In genomic region chr4:147824316-147824715, GRCh38 we compare ENCODE assay signal across 21 cellular contexts.
A peak's percentile ranks its signal among the peaks of the same experiment; 100 is the strongest.
DNase-seq lines count a peak whose midpoint lies in the region; ATAC-seq, FAIRE-seq and TF ChIP-seq lines count a peak whose summit lies in the region.
"Had no signal": no experiment of that assay in that cellular context is flagged by ENCODE, and none has a peak within 500 bp of the region (broad histone marks: within the 10 kb centered on the region; RNA-seq: fewer than 3 reads in every experiment).

No MANE protein-coding gene starts in this region.

- peak overlapping the region; percentile 87 to 92 for H3K27ac ChIP-seq in right atrium auricular region
- H3K27ac ChIP-seq in heart right ventricle: peak overlapping the region in 4 of 10 donors; percentile 66 to 93 (median 86)
- H3K27ac ChIP-seq in tibial artery: peak overlapping the region; percentile 81 to 86

- H3K9me3 Mint-ChIP-seq in chondrocyte (ENCODE audit: low read depth): no peaks in the 10 kb centered on the region
- H3K9me3 Mint-ChIP-seq in immature natural killer cell: no peaks in the 10 kb centered on the region

- no peak overlapping the region for H3K4me3 ChIP-seq in right atrium auricular region
- H3K4me3 ChIP-seq in heart right ventricle: no peak overlapping the region
- H3K4me3 ChIP-seq in tibial artery: no peak overlapping the region

- no peak for DNase-seq in right atrium auricular region (ENCODE audit: low spot score)
- DNase-seq in heart right ventricle: no peak
- DNase-seq in chondrocyte (ENCODE audit: low spot score): no peak
- DNase-seq in immature natural killer cell: no peak
- no peak for DNase-seq in tibial artery
- DNase-seq in RCC 7860 (ENCODE audit: low spot score): no peak
- no peak for DNase-seq in NCI-H1436 treated with DMSO at 0.1 percent for 48 hours (lab: John Stamatoyannopoulos, UW)
- no peak for DNase-seq in left lobe of liver (ENCODE audit: low spot score)
- DNase-seq: BE2C; Caco-2; CD4-positive, CD25-positive, alpha-beta regulatory T cell; DMS153; GF-D8; GOT3; NCI-H1105; NCI-H1694 treated with DMSO at 0.1 percent for 48 hours; NCI-H226; PC-3 had no signal

- H3K4me1 Mint-ChIP-seq in chondrocyte (ENCODE audit: low read depth) (peaks cover 88% of the 10 kb centered on the region), immature natural killer cell (peaks cover 34 to 58% of the 10 kb centered on the region in 2 donors)

- H3K27me3 Mint-ChIP-seq in chondrocyte (ENCODE audit: low read depth) (no peaks in the 10 kb centered on the region), immature natural killer cell (ENCODE audit: low read depth in 3 of 3) (peaks cover 0 to 3% (median 0%) of the 10 kb centered on the region in 3 donors)
- H3K27me3 Mint-ChIP-seq: CD4-positive, CD25-positive, alpha-beta regulatory T cell had no signal

- H3K4me1 ChIP-seq in right atrium auricular region: peaks cover 0 to 80% of the 10 kb centered on the region in 2 donors
- peaks cover 8 to 85% (median 59%) of the 10 kb centered on the region in 9 donors for H3K4me1 ChIP-seq in heart right ventricle
- H3K4me1 ChIP-seq in tibial artery: peaks cover 0 to 98% (median 51%) of the 10 kb centered on the region in 4 donors
- H3K4me1 ChIP-seq: Caco-2 had no signal

- intact Hi-C loops in heart right ventricle (cut with DNase I) (loop anchor here in 1 of 10 donors (5.0 kb wide), 1 partner anchor 37 kb away; no protein-coding TSS in a partner anchor), tibial artery (cut with DNase I; ENCODE audit: low total_unique reads) (loop anchor here (10.0 kb wide), 1 partner anchor 90 kb away; the partner anchor contains the start of gene ARHGAP10)

- TF ChIP-seq CTCF in right atrium auricular region (IDR thresholded peaks at IDR 0.05) (no peak), heart right ventricle (IDR thresholded peaks at IDR 0.05) (no peak), chondrocyte (IDR thresholded peaks at IDR 0.05) (no peak), tibial artery (IDR thresholded peaks at IDR 0.05) (no peak)

- no peak for ATAC-seq in heart right ventricle
- no peak for ATAC-seq in left lobe of liver
- ATAC-seq: HCT116, PC-3 had no signal

- peak overlapping the region; percentile 18 for H3K4me3 Mint-ChIP-seq in chondrocyte (ENCODE audit: unreplicated experiment)
- H3K4me3 Mint-ChIP-seq in immature natural killer cell: peak overlapping the region in 3 of 5 donors; percentile 3 to 51 (median 37)
- H3K4me3 Mint-ChIP-seq: CD4-positive, CD25-positive, alpha-beta regulatory T cell had no signal

- H3K27me3 ChIP-seq in right atrium auricular region (no peaks in the 10 kb centered on the region), heart right ventricle (no peaks in the 10 kb centered on the region), tibial artery (no peaks in the 10 kb centered on the region)
- H3K27me3 ChIP-seq: BE2C had no signal

- H3K36me3 Mint-ChIP-seq in chondrocyte (ENCODE audit: low read depth) (peaks cover 27% of the 10 kb centered on the region), immature natural killer cell (peaks cover 13 to 22% (median 21%) of the 10 kb centered on the region in 3 donors)

- WGBS in heart right ventricle, 2 donors: 94 to 97% methylated on average over 5 of the region's 5 CpGs

- H3K27ac Mint-ChIP-seq in chondrocyte (ENCODE audit: unreplicated experiment) (peak overlapping the region; percentile 93), immature natural killer cell (peak overlapping the region in 3 of 6 donors; percentile 55 to 81 (median 74))
- H3K27ac Mint-ChIP-seq: CD4-positive, CD25-positive, alpha-beta regulatory T cell had no signal

- FAIRE-seq in RCC 7860 (lab: Jason Lieb, UNC): no peak
- FAIRE-seq: A204.1, GM19239 had no signal

- H3K36me3 ChIP-seq in right atrium auricular region (peaks cover 11% of the 10 kb centered on the region), heart right ventricle (peaks cover 0 to 18% (median 4%) of the 10 kb centered on the region in 9 donors), tibial artery (peaks cover 8 to 24% (median 12%) of the 10 kb centered on the region in 3 donors)

- H3K9me3 ChIP-seq in right atrium auricular region: no peaks in the 10 kb centered on the region
- H3K9me3 ChIP-seq in heart right ventricle: no peaks in the 10 kb centered on the region
- H3K9me3 ChIP-seq in tibial artery: no peaks in the 10 kb centered on the region
- H3K9me3 ChIP-seq: BE2C, Caco-2 had no signal
